Comparison of ENCODE assay signal across 14 cellular contexts in the genomic region with DNA sequence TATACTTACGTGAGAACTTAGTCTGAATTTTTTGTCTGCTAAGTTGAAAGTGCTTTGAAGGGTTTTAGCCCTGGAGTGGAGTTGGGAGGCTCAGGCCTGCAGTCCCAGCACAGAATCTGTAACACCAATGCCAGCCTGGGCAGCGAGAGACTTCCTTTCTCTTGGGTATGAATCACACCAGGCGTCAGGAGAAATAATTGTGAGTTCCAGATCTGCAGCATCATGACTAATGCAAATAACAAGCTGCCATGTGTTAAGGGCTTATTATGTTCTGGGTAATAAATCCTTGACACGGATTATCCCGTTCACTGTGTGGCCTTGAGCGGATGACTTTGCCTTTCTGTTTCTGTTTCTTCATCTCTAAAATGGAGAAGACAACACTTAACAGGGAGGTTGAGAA.
DNase-seq lines count a peak whose midpoint lies in the region; ATAC-seq and TF ChIP-seq lines count a peak whose summit lies in the region.
"Had no signal": no experiment of that assay in that cellular context is flagged by ENCODE, and none has a peak within 500 bp of the region (broad histone marks: within the 10 kb centered on the region; RNA-seq: fewer than 3 reads in every experiment).

No MANE protein-coding gene starts in this region.

- DNase-seq in H4 (ENCODE audit: low spot score) = peak; percentile 63
- no peak for DNase-seq in RWPE2 (ENCODE audit: low spot score)
- peak; percentile 29 for DNase-seq in glomerular visceral epithelial cell (ENCODE audit: extremely low spot score)
- DNase-seq in smooth muscle cell (lab: John Stamatoyannopoulos, UW; ENCODE audit: unreplicated experiment) = no peak
- DNase-seq in body of pancreas = no peak
- no peak for DNase-seq in NOMO-1 treated with DMSO at 0.1 percent for 48 hours (lab: John Stamatoyannopoulos, UW; ENCODE audit: unreplicated experiment)
- no peak for DNase-seq in CD4-positive, alpha-beta memory T cell
- no peak for DNase-seq in HEK293T (ENCODE audit: extremely low spot score)
- DNase-seq: activated CD8-positive, alpha-beta memory T cell treated with anti-CD3 and anti-CD28 coated beads, Interleukin-2, amount 50 U/mL, for 4 hours; activated naive CD8-positive, alpha-beta T cell treated with anti-CD3 and anti-CD28 coated beads, Interleukin-2, amount 50 U/mL, for 24 hours; Karpas-422; thyroid gland had no signal

- H3K4me1 ChIP-seq in RWPE2 (ENCODE audit: insufficient read depth, poor library complexity, severe bottlenecking) = peaks cover 8% of the 10 kb centered on the region
- no peaks in the 10 kb centered on the region for H3K4me1 ChIP-seq in smooth muscle cell (ENCODE audit: low read depth)
- H3K4me1 ChIP-seq in body of pancreas = no peaks in the 10 kb centered on the region
- H3K4me1 ChIP-seq in CD4-positive, alpha-beta memory T cell (ENCODE audit: insufficient read depth, low read length) = no peaks in the 10 kb centered on the region
- H3K4me1 ChIP-seq: thyroid gland had no signal

- no peaks in the 10 kb centered on the region for H3K9me3 ChIP-seq in RWPE2 (ENCODE audit: severe bottlenecking)
- H3K9me3 ChIP-seq in smooth muscle cell (replicated peaks; ENCODE audit: low read depth) = no peaks in the 10 kb centered on the region
- no peaks in the 10 kb centered on the region for H3K9me3 ChIP-seq in body of pancreas
- no peaks in the 10 kb centered on the region for H3K9me3 ChIP-seq in CD4-positive, alpha-beta memory T cell (ENCODE audit: control insufficient read depth in 1 of 2, low read length in 2 of 2)
- H3K9me3 ChIP-seq: thyroid gland had no signal

- H3K36me3 ChIP-seq in RWPE2 (ENCODE audit: low read depth) = no peaks in the 10 kb centered on the region
- no peaks in the 10 kb centered on the region for H3K36me3 ChIP-seq in smooth muscle cell (ENCODE audit: low read depth)
- no peaks in the 10 kb centered on the region for H3K36me3 ChIP-seq in body of pancreas (replicated peaks in 1 of 2; ENCODE audit: insufficient read depth in 1 of 2, low read depth in 2 of 2)
- H3K36me3 ChIP-seq in CD4-positive, alpha-beta memory T cell (ENCODE audit: insufficient read depth, low read length) = no peaks in the 10 kb centered on the region
- H3K36me3 ChIP-seq: right atrium auricular region, thyroid gland had no signal

- H3K4me3 ChIP-seq in RWPE2 (ENCODE audit: severe bottlenecking) = no peak overlapping the region
- no peak overlapping the region for H3K4me3 ChIP-seq in smooth muscle cell
- no peak overlapping the region for H3K4me3 ChIP-seq in body of pancreas
- H3K4me3 ChIP-seq in CD4-positive, alpha-beta memory T cell (ENCODE audit: low read length in 2 of 2) = no peak overlapping the region
- H3K4me3 ChIP-seq: right atrium auricular region, thyroid gland had no signal

- intact Hi-C loops in body of pancreas (cut with DNase I) = no loop called here
- intact Hi-C loops in CD4-positive, alpha-beta memory T cell (cut with micrococcal nuclease) = no loop called here

- peaks cover 0 to 3% of the 10 kb centered on the region in 2 donors for H3K27me3 Mint-ChIP-seq in CD4-positive, alpha-beta memory T cell
- H3K27me3 Mint-ChIP-seq: activated naive CD8-positive, alpha-beta T cell treated with anti-CD3 and anti-CD28 coated beads, Interleukin-2, amount 50 U/mL, for 24 hours had no signal

- peak overlapping the region; percentile 20 for H3K4me2 ChIP-seq in smooth muscle cell

- ATAC-seq in RWPE2 (ENCODE audit: low read depth) (peak; percentile 74), body of pancreas (no peak)
- ATAC-seq: activated naive CD8-positive, alpha-beta T cell treated with anti-CD3 and anti-CD28 coated beads, Interleukin-2, amount 50 U/mL, for 24 hours had no signal

- TF ChIP-seq POLR2A in body of pancreas (IDR thresholded peaks at IDR 0.05) = no peak

- H3K9me3 Mint-ChIP-seq in CD4-positive, alpha-beta memory T cell = peaks cover 3 to 19% (median 6%) of the 10 kb centered on the region in 8 donors

- WGBS in smooth muscle cell (ENCODE audit: low lambda C conversion rate) = 31% methylated on average over 6 of the region's 6 CpGs
- 82 to 88% methylated on average over 6 of the region's 6 CpGs for WGBS in body of pancreas, 2 donors

- CTCF ChIA-PET in CD4-positive, alpha-beta memory T cell (lab: Charles Lee; ENCODE audit: partially characterized antibody) = interaction anchor here (1.8 to 1.9 kb wide), 2 partner anchors 14 to 17 kb away, joined by 4 to 14 read pairs; no protein-coding TSS in a partner anchor
- CTCF ChIA-PET in HEK293T (lab: Yijun Ruan, JAX) = no interaction called here

- peak overlapping the region; percentile 7 for H3K27ac ChIP-seq in RWPE2 (ENCODE audit: poor library complexity, severe bottlenecking)
- H3K27ac ChIP-seq in smooth muscle cell (ENCODE audit: low read depth) = peak overlapping the region; percentile 97
- no peak overlapping the region for H3K27ac ChIP-seq in body of pancreas
- H3K27ac ChIP-seq in CD4-positive, alpha-beta memory T cell (ENCODE audit: low read depth, low read length) = no peak overlapping the region
- H3K27ac ChIP-seq: thyroid gland had no signal

- no peaks in the 10 kb centered on the region for H3K79me2 ChIP-seq in smooth muscle cell (ENCODE audit: low read depth)

- no peaks in the 10 kb centered on the region for H3K4me1 Mint-ChIP-seq in CD4-positive, alpha-beta memory T cell
- H3K4me1 Mint-ChIP-seq: activated naive CD8-positive, alpha-beta T cell treated with anti-CD3 and anti-CD28 coated beads, Interleukin-2, amount 50 U/mL, for 24 hours; mesothelial cell of epicardium had no signal

- TF ChIP-seq CTCF in RWPE2 (IDR thresholded peaks at IDR 0.05; ENCODE audit: poor library complexity, severe bottlenecking) (no peak), smooth muscle cell (IDR thresholded peaks at IDR 0.05; ENCODE audit: borderline replicate concordance, insufficient read depth, poor library complexity, severe bottlenecking) (no peak), body of pancreas (IDR thresholded peaks at IDR 0.05) (no peak)

- H3K27ac Mint-ChIP-seq in CD4-positive, alpha-beta memory T cell = no peak overlapping the region
- H3K27ac Mint-ChIP-seq: activated naive CD8-positive, alpha-beta T cell treated with anti-CD3 and anti-CD28 coated beads, Interleukin-2, amount 50 U/mL, for 24 hours; mesothelial cell of epicardium had no signal

- no peaks in the 10 kb centered on the region for H4K20me1 ChIP-seq in smooth muscle cell (ENCODE audit: low read depth)

- H3K9ac ChIP-seq in smooth muscle cell (ENCODE audit: low read depth) = peak overlapping the region; percentile 6

- peaks cover 0 to 12% of the 10 kb centered on the region in 2 donors for H3K36me3 Mint-ChIP-seq in CD4-positive, alpha-beta memory T cell

- H3K27me3 ChIP-seq in RWPE2 (ENCODE audit: insufficient read depth, poor library complexity, severe bottlenecking) (no peaks in the 10 kb centered on the region), smooth muscle cell (ENCODE audit: low read depth) (no peaks in the 10 kb centered on the region), body of pancreas (no peaks in the 10 kb centered on the region)
- H3K27me3 ChIP-seq in CD4-positive, alpha-beta memory T cell (ENCODE audit: insufficient read depth, low read length) = no peaks in the 10 kb centered on the region
- H3K27me3 ChIP-seq: right atrium auricular region, thyroid gland had no signal

- H3F3A ChIP-seq in smooth muscle cell (ENCODE audit: low read depth) = no peaks in the 10 kb centered on the region

- H2AFZ ChIP-seq in smooth muscle cell (ENCODE audit: low read depth) = no peak overlapping the region

- POLR2A ChIA-PET in CD4-positive, alpha-beta memory T cell (lab: Charles Lee; ENCODE audit: partially characterized antibody) = no interaction called here
- POLR2A ChIA-PET in HEK293T (lab: Yijun Ruan, JAX) = no interaction called here

- H3K4me3 Mint-ChIP-seq in CD4-positive, alpha-beta memory T cell = no peak overlapping the region
- H3K4me3 Mint-ChIP-seq: activated naive CD8-positive, alpha-beta T cell treated with anti-CD3 and anti-CD28 coated beads, Interleukin-2, amount 50 U/mL, for 24 hours; mesothelial cell of epicardium had no signal

TF ChIP-seq in HEK293T, 16 proteins besides CTCF, POLR2A, EP300 and RAD21:
- TF ChIP-seq NFRKB (IDR thresholded peaks at IDR 0.05) (no peak), LEF1 (IDR thresholded peaks at IDR 0.05; ENCODE audit: borderline replicate concordance) (no peak), FOXM1 (IDR thresholded peaks at IDR 0.05; ENCODE audit: borderline replicate concordance) (no peak), SP1 (IDR thresholded peaks at IDR 0.05) (no peak), SUZ12 (IDR thresholded peaks at IDR 0.05) (no peak), L3MBTL2 (conservative IDR thresholded peaks at IDR 0.05) (no peak), HDGF (IDR thresholded peaks at IDR 0.05; ENCODE audit: borderline replicate concordance) (no peak), CTBP1 (IDR thresholded peaks at IDR 0.05; ENCODE audit: borderline replicate concordance) (no peak), BHLHE40 (IDR thresholded peaks at IDR 0.05; ENCODE audit: borderline replicate concordance) (no peak), TARDBP (IDR thresholded peaks at IDR 0.05) (no peak), ELF4 (IDR thresholded peaks at IDR 0.05) (no peak), ZNF384 (IDR thresholded peaks at IDR 0.05) (no peak), FOXA1 (IDR thresholded peaks at IDR 0.05) (no peak)

Comparison
In these comparisons a context has a peak if more than half of its experiments do, and no peak if none do; other contexts are left out.
1. DNase-seq: peak in H4 (single experiment) and glomerular visceral epithelial cell (single experiment); none in RWPE2 (single experiment), smooth muscle cell (single experiment), body of pancreas (0 of 4), NOMO-1 treated with DMSO at 0.1 percent for 48 hours (single experiment), CD4-positive, alpha-beta memory T cell (0 of 5) and HEK293T (single experiment).
2. H3K27ac ChIP-seq: peak in RWPE2 (single experiment) and smooth muscle cell (single experiment); none in body of pancreas (0 of 4) and CD4-positive, alpha-beta memory T cell (single experiment).